In the genomic region with DNA sequence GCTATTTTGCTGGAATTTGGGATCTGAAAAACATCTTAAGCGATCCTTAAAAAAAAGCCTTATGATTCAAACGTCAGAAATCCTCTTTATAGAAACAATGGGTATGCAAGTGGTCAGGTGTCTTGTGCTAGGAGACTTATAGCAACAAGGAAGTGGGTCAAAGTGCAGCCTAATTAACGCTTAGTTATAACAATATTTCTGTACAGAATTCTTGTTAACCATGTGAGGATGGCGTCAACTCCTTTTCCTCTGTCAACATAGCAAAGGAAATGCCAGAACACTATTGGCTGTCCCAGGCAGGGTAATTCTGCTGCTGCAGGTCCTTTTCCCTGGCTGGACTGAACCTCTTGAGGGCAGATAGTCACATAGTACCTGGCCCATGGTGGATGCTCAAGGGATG, we compare ENCODE assay signal across 1 cellular context.
TF ChIP-seq lines count a peak whose summit lies in the region.

No MANE protein-coding gene starts in this region.

TF ChIP-seq in GM23338, 12 proteins besides CTCF, POLR2A, EP300 and RAD21 (continued from another document):
- TF ChIP-seq ZNF462 (CRISPR knock-in tag; IDR thresholded peaks at IDR 0.05) (no peak), POLR2AphosphoS5 (IDR thresholded peaks at IDR 0.05; ENCODE audit: low read depth) (no peak), EZH2 (IDR thresholded peaks at IDR 0.05; ENCODE audit: low read depth, unreplicated experiment) (no peak), CREB1 (CRISPR knock-in tag; IDR thresholded peaks at IDR 0.05; ENCODE audit: low read depth) (no peak)
- TF ChIP-seq, protein P1, sequence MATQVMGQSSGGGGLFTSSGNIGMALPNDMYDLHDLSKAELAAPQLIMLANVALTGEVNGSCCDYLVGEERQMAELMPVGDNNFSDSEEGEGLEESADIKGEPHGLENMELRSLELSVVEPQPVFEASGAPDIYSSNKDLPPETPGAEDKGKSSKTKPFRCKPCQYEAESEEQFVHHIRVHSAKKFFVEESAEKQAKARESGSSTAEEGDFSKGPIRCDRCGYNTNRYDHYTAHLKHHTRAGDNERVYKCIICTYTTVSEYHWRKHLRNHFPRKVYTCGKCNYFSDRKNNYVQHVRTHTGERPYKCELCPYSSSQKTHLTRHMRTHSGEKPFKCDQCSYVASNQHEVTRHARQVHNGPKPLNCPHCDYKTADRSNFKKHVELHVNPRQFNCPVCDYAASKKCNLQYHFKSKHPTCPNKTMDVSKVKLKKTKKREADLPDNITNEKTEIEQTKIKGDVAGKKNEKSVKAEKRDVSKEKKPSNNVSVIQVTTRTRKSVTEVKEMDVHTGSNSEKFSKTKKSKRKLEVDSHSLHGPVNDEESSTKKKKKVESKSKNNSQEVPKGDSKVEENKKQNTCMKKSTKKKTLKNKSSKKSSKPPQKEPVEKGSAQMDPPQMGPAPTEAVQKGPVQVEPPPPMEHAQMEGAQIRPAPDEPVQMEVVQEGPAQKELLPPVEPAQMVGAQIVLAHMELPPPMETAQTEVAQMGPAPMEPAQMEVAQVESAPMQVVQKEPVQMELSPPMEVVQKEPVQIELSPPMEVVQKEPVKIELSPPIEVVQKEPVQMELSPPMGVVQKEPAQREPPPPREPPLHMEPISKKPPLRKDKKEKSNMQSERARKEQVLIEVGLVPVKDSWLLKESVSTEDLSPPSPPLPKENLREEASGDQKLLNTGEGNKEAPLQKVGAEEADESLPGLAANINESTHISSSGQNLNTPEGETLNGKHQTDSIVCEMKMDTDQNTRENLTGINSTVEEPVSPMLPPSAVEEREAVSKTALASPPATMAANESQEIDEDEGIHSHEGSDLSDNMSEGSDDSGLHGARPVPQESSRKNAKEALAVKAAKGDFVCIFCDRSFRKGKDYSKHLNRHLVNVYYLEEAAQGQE (IDR thresholded peaks at IDR 0.05; ENCODE audit: unreplicated experiment) = no peak
